8 cellular contexts compared by ENCODE assay signal in the genomic region with DNA sequence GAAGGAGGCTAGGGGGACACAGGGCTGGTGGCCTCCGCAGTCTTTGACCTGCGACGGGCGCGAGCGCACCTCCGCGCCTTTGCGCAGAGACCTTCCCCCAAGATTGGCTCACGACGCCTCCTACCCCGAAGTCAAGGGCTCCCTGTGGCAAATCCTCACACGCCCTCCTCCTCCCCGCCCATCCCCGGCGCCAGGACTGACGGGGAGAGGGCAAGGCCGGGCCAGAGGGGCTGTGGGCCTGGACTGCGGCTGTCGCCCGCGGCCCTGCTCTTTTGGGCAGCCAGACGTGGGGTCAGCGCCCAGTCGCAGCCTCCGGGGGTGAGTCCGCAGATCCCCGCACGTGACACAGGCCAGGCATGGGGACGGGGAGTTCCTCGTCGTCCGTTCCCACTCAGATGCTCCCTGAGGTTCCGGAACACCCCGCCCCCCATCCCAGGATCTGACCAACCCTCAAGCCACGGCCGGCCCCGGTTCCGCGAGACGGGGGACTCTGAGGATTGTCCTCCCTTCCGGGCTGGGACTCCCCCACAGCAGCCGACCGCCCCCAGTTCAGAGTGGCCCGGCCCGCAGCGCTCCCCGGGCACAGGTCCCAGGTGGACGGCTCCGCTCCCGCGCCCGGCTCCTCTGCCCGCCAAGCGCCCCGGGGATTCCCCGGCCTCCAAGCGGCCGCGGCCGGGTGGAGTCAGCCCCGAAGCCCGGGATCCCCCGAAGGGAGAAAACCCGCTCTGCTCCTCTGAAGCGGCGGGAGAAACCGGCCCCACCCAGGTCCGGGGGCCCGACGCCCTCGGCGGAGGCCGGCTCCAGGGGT. TPM values are rescaled to one million over a fixed set of nuclear protein-coding genes. Genes with fewer than 3 reads are reported as not detected.
A peak's percentile ranks its signal among the peaks of the same experiment; 100 is the strongest.
DNase-seq lines count a peak whose midpoint lies in the region; ATAC-seq and TF ChIP-seq lines count a peak whose summit lies in the region.

No MANE protein-coding gene starts in this region.

- intact Hi-C loops in Caco-2 (cut with micrococcal nuclease; ENCODE audit: unreplicated experiment) (no loop called here), IMR-90 (cut with micrococcal nuclease) (no loop called here), posterior vena cava (cut with DNase I) (loop anchor here (2.0 to 10.0 kb wide), 2 partner anchors 73 to 109 kb away; no protein-coding TSS in a partner anchor)

- DNase-seq in Caco-2, result no peak
- DNase-seq in IMR-90, result peak; percentile 45
- DNase-seq in activated CD8-positive, alpha-beta memory T cell treated with anti-CD3 and anti-CD28 coated beads, Interleukin-2, amount 50 U/mL, for 48 hours, result peak; percentile 80
- peak; percentile 86 for DNase-seq in posterior vena cava (ENCODE audit: low spot score)
- no peak for DNase-seq in DMS114 treated with DMSO at 0.1 percent for 48 hours (lab: John Stamatoyannopoulos, UW; ENCODE audit: unreplicated experiment)
- DNase-seq in OCI-M1 (lab: John Stamatoyannopoulos, UW), result no peak

- H2BK20ac ChIP-seq in IMR-90 (ENCODE audit: low read depth, low read length), result no peak overlapping the region

- H3K4me1 Mint-ChIP-seq in Caco-2 (ENCODE audit: low read depth, unreplicated experiment), result peaks cover 26% of the 10 kb centered on the region

- peak overlapping the region; percentile 77 for H2BK5ac ChIP-seq in IMR-90 (ENCODE audit: low read depth, low read length, poor library complexity, severe bottlenecking)

- H4K91ac ChIP-seq in IMR-90 (ENCODE audit: insufficient read depth, low read depth, low read length), result peak overlapping the region; percentile 76

- TF ChIP-seq RAD21 in IMR-90 (IDR thresholded peaks at IDR 0.05; ENCODE audit: low read length), result 0 out of 2 replicates have a peak, but pooled peaks have one; percentile 0

- H3K4me2 ChIP-seq in IMR-90 (ENCODE audit: low read depth, low read length), result peak overlapping the region; percentile 86

- H3K4me1 ChIP-seq in Caco-2, result peaks cover 46% of the 10 kb centered on the region
- H3K4me1 ChIP-seq in IMR-90 (ENCODE audit: control insufficient read depth, insufficient read depth, low read length), result peaks cover 24% of the 10 kb centered on the region
- H3K4me1 ChIP-seq in gastroesophageal sphincter, result peaks cover 0 to 51% (median 14%) of the 10 kb centered on the region in 3 donors

- H3K4me3 ChIP-seq in Caco-2 (ENCODE audit: low read depth, low read length) (peak overlapping the region; percentile 77), IMR-90 (ENCODE audit: insufficient read depth, low read depth, low read length) (peak overlapping the region; percentile 99), gastroesophageal sphincter (peak overlapping the region; percentile 39 to 73)

- H3K9me1 ChIP-seq in IMR-90 (ENCODE audit: insufficient read depth, low read length), result peaks cover 15% of the 10 kb centered on the region

- peaks cover 16 to 48% of the 10 kb centered on the region in 2 experiments; a peak in 3 of 4 replicates for H3K79me1 ChIP-seq in IMR-90 (ENCODE audit: low read depth in 1 of 2, low read length in 2 of 2)

- no peak overlapping the region for H3K56ac ChIP-seq in IMR-90 (ENCODE audit: extremely low read depth, insufficient read depth, low read length)

- no peak overlapping the region; the same call in 1 of the 2 replicates for H3K18ac ChIP-seq in IMR-90 (ENCODE audit: low read depth, low read length)

- peak overlapping the region; percentile 82 for H3K4ac ChIP-seq in IMR-90 (ENCODE audit: low read depth, low read length)

- peaks cover 36% of the 10 kb centered on the region; the same call in 1 of the 2 replicates for H4K20me1 ChIP-seq in IMR-90 (ENCODE audit: insufficient read depth, low read length)

- H3K27me3 Mint-ChIP-seq in Caco-2 (ENCODE audit: insufficient read depth, unreplicated experiment), result no peaks in the 10 kb centered on the region

- H3K9me3 Mint-ChIP-seq in Caco-2 (ENCODE audit: unreplicated experiment), result no peaks in the 10 kb centered on the region

- peak overlapping the region; percentile 31 for H3K9ac ChIP-seq in IMR-90 (ENCODE audit: low read depth, low read length)

- POLR2A ChIA-PET in Caco-2 (lab: Charles Lee), result interaction anchor here (0.8 to 1.2 kb wide), 2 partner anchors 12 to 82 kb away, joined by 3 to 14 read pairs; no protein-coding TSS in a partner anchor
- POLR2A ChIA-PET in IMR-90 (lab: Charles Lee; ENCODE audit: unreplicated experiment), result interaction anchor here (1.1 kb wide), 1 partner anchor 12 kb away, joined by 6 read pairs; no protein-coding TSS in a partner anchor

- dilution Hi-C loops in IMR-90 (cut with HindIII; ENCODE audit: low sequenced_read_pairs, unreplicated experiment), result no loop called here

- peak overlapping the region; percentile 91 for H2AK9ac ChIP-seq in IMR-90 (replicated peaks; ENCODE audit: low read depth, low read length, poor library complexity)

- H2BK120ac ChIP-seq in IMR-90 (ENCODE audit: low read depth, low read length), result peak overlapping the region; percentile 47; the same call in 1 of the 2 replicates

- peak overlapping the region; percentile 90 for H2AFZ ChIP-seq in IMR-90 (replicated peaks; ENCODE audit: low read length, poor library complexity)

- no peaks in the 10 kb centered on the region for H3K27me3 ChIP-seq in Caco-2 (replicated peaks; ENCODE audit: control insufficient read depth, insufficient read depth, low read length)
- H3K27me3 ChIP-seq in IMR-90 (ENCODE audit: control insufficient read depth, insufficient read depth, low read length), result no peaks in the 10 kb centered on the region
- peaks cover 52% of the 10 kb centered on the region for H3K27me3 ChIP-seq in gastroesophageal sphincter

- no peaks in the 10 kb centered on the region for H3K9me3 ChIP-seq in Caco-2
- no peaks in the 10 kb centered on the region for H3K9me3 ChIP-seq in IMR-90 (ENCODE audit: control insufficient read depth, insufficient read depth, low read length)
- no peaks in the 10 kb centered on the region for H3K9me3 ChIP-seq in gastroesophageal sphincter

- BruUV-seq in Caco-2 (replicated peaks; lab: Mats Ljungman, UMichigan) (TSS peak; percentile 50), IMR-90 (replicated peaks; lab: Mats Ljungman, UMichigan) (no TSS peak)

- H3K14ac ChIP-seq in IMR-90 (replicated peaks; ENCODE audit: low read depth, low read length), result 0 out of 2 replicates have a peak overlapping the region, but pooled peaks have one; percentile 70

- peak overlapping the region; percentile 55 for H4K5ac ChIP-seq in IMR-90 (ENCODE audit: low read depth, low read length)

- H3K27ac ChIP-seq in IMR-90 (ENCODE audit: insufficient read depth, low read length) (peak overlapping the region; percentile 65), gastroesophageal sphincter (peak overlapping the region; percentile 3 to 85 (median 73))

- H4K8ac ChIP-seq in IMR-90 (ENCODE audit: low read depth in 2 of 2, low read length in 2 of 2), result peak overlapping the region; percentile 28 to 65; a peak in 1 of 4 replicates

- H3K36me3 ChIP-seq in Caco-2 (ENCODE audit: control insufficient read depth, insufficient read depth, low read length), result no peaks in the 10 kb centered on the region
- H3K36me3 ChIP-seq in IMR-90 (ENCODE audit: control insufficient read depth, insufficient read depth, low read length), result no peaks in the 10 kb centered on the region
- no peaks in the 10 kb centered on the region for H3K36me3 ChIP-seq in gastroesophageal sphincter

- peak overlapping the region; percentile 90 for H3K4me3 Mint-ChIP-seq in Caco-2 (ENCODE audit: unreplicated experiment)

- H2BK15ac ChIP-seq in IMR-90 (ENCODE audit: low read depth, low read length), result peak overlapping the region; percentile 20; the same call in 1 of the 3 replicates

- in situ Hi-C loops in IMR-90 (cut with MboI; ENCODE audit: low sequenced_read_pairs), result loop anchor here (25.0 kb wide), 1 partner anchor 101 kb away; no protein-coding TSS in a partner anchor

- 11% methylated on average over 29 of the region's 74 CpGs; no CpG with 5 or more reads in 1 of the 2 experiments for WGBS in IMR-90 (ENCODE audit: extremely low coverage in 2 of 2, insufficient read length in 1 of 2), 2 experiments
- WGBS in gastroesophageal sphincter (ENCODE audit: low coverage in 1 of 2), 2 donors, result 0% methylated on average over 1 of the region's 74 CpGs; no CpG with 5 or more reads in 1 of the 2 donors

- TF ChIP-seq CTCF in Caco-2 (IDR thresholded peaks at IDR 0.05; ENCODE audit: insufficient read depth in 1 of 2, low read depth in 1 of 2, low read length in 1 of 2, severe bottlenecking in 1 of 2, unreplicated experiment in 1 of 2), result no peak
- no peak for TF ChIP-seq CTCF in IMR-90 (conservative IDR thresholded peaks at IDR 0.05; ENCODE audit: low read depth, low read length)
- no peak for TF ChIP-seq CTCF in gastroesophageal sphincter (IDR thresholded peaks at IDR 0.05)

- H3K23ac ChIP-seq in IMR-90 (ENCODE audit: low read depth, low read length), result 0 out of 2 replicates have a peak overlapping the region, but pooled peaks have one; percentile 55

- peaks cover 7% of the 10 kb centered on the region for H3K36me3 Mint-ChIP-seq in Caco-2 (ENCODE audit: insufficient read depth, unreplicated experiment)

- no peak for TF ChIP-seq EP300 in gastroesophageal sphincter (IDR thresholded peaks at IDR 0.05)

- peak; percentile 19 for ATAC-seq in GM21526 (IDR thresholded peaks at IDR 0.05; ENCODE audit: low FRiP score, unreplicated experiment)
- peak; percentile 46 for ATAC-seq in IMR-90 (ENCODE audit: low read depth)
- ATAC-seq in gastroesophageal sphincter, result peak; percentile 60

- no peak overlapping the region for H3K27ac Mint-ChIP-seq in Caco-2 (ENCODE audit: unreplicated experiment)

- TF ChIP-seq POLR2A in IMR-90 (IDR thresholded peaks at IDR 0.05; ENCODE audit: low read depth, low read length) (no peak; the same call in 1 of the 2 replicates), gastroesophageal sphincter (IDR thresholded peaks at IDR 0.05) (peak in 1 of 2 donors; percentile 4)

- CTCF ChIA-PET in Caco-2 (lab: Charles Lee), result interaction anchor here (1.2 kb wide), 1 partner anchor 64 kb away, joined by 5 read pairs; no protein-coding TSS in a partner anchor
- CTCF ChIA-PET in IMR-90 (lab: Yijun Ruan, JAX), result no interaction called here

- H2AK5ac ChIP-seq in IMR-90 (ENCODE audit: low read depth, low read length), result peak overlapping the region; percentile 74

TF ChIP-seq in IMR-90, 13 proteins besides CTCF, POLR2A, EP300 and RAD21 (continues in another document):
- TF ChIP-seq, protein P1, sequence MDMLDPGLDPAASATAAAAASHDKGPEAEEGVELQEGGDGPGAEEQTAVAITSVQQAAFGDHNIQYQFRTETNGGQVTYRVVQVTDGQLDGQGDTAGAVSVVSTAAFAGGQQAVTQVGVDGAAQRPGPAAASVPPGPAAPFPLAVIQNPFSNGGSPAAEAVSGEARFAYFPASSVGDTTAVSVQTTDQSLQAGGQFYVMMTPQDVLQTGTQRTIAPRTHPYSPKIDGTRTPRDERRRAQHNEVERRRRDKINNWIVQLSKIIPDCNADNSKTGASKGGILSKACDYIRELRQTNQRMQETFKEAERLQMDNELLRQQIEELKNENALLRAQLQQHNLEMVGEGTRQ (IDR thresholded peaks at IDR 0.05; ENCODE audit: low read depth, low read length), result peak; percentile 56; the same call in 1 of the 2 replicates

RNA-seq across cellular contexts. Expression of gene ANKRD33B, which starts 0.5 kb away (rescaled TPM):
- total RNA-seq in Caco-2 (2022) (22.8 and 25.3 TPM in 2 replicates), IMR-90 (2012; rRNA removed) (2.5 and 2.8 TPM in 2 replicates), gastroesophageal sphincter (10 to 100 TPM in 1 of 4 donors, 1 to 10 TPM in 3; 4.4 to 17.2 (median 5.9) TPM), posterior vena cava (1 to 10 TPM; 3.3 to 3.9 TPM)
- 3.3 and 3.8 TPM in 2 replicates for polyA plus RNA-seq in IMR-90 (2012; rRNA removed)
- polyA plus RNA-seq in IMR-90 (2012; cell fraction: cytosol; rRNA removed), result 2.2 and 3.2 TPM in 2 replicates
- 13.5 and 13.8 TPM in 2 replicates for polyA plus RNA-seq in IMR-90 (2012; cell fraction: nucleus; rRNA removed; ENCODE audit: low replicate concordance)

Comparison
In these comparisons a context has a peak if more than half of its experiments do, and no peak if none do; other contexts are left out.
1. DNase-seq: peak in IMR-90 (single experiment), activated CD8-positive, alpha-beta memory T cell treated with anti-CD3 and anti-CD28 coated beads, Interleukin-2, amount 50 U/mL, for 48 hours (single experiment) and posterior vena cava (single experiment); none in Caco-2 (0 of 2), DMS114 treated with DMSO at 0.1 percent for 48 hours (single experiment) and OCI-M1 (single experiment).
2. intact Hi-C loops: an anchor here in posterior vena cava (2.0 to 10.0 kb wide); none called in Caco-2 and IMR-90.
3. Peak in every context shown above with its lines, with median percentiles within 50 percentile points of each other: H3K4me3 ChIP-seq and ATAC-seq.